In the genomic region with DNA sequence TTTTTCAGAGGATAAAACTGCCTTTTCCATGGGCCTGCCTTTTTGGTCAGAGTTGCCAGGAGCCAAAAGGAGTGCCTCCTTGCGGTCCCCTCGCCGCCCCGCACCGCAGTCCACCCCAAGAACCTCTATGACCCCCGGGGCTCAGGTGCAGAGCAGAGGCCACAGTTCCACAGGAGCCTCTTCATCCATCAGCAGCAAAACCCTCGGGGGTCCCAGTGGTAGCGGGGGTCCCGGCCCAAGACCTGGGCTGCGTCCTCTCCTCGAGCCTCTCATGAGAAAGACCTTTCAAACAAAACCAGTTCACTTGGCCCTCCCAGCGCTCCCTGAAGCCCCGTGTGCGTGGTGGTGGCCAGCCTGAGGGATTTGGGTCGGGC, we compare ENCODE assay signal across 1 cellular context.
TF ChIP-seq lines count a peak whose summit lies in the region.

No MANE protein-coding gene starts in this region.

TF ChIP-seq in K562, 482 proteins besides CTCF, POLR2A, EP300 and RAD21:
- TF ChIP-seq ZNF143 (CRISPR knock-in tag; IDR thresholded peaks at IDR 0.05) (0 out of 2 replicates have a peak, but pooled peaks have one; percentile 35), ZZZ3 (IDR thresholded peaks at IDR 0.05) (no peak), ZNF133 (CRISPR knock-in tag; IDR thresholded peaks at IDR 0.05) (no peak), ZNF586 (CRISPR knock-in tag; conservative IDR thresholded peaks at IDR 0.05) (no peak), SMC3 (conservative IDR thresholded peaks at IDR 0.05; ENCODE audit: insufficient read depth, low read depth, low read length) (no peak), CCAR2 (IDR thresholded peaks at IDR 0.05; ENCODE audit: low read depth, low read length) (no peak)
